Comparison of ENCODE assay signal across 12 cellular contexts in the genomic region with DNA sequence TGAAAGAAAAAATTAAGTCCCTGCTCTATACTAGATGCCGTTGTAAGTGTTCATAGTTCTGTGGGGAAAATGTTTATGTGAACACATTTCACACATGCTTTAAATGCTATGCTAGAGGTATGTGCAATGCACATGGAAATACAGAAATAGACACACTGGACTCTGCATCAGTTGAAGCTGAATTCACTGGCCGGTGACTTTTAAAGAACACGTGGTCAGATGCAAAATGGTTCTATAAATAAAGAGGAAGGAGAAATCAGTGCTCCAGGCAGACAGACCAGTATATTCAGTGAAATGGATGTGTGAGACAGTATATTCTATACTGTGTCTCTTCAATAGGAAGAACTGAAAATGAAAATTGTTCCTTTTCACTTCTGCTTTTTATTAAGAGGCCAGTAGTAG. TPM values are rescaled to one million over a fixed set of nuclear protein-coding genes. Genes with fewer than 3 reads are reported as not detected.
DNase-seq lines count a peak whose midpoint lies in the region; ATAC-seq, FAIRE-seq and TF ChIP-seq lines count a peak whose summit lies in the region.
"Had no signal": no experiment of that assay in that cellular context is flagged by ENCODE, and none has a peak within 500 bp of the region (broad histone marks: within the 10 kb centered on the region; RNA-seq: fewer than 3 reads in every experiment).

No MANE protein-coding gene starts in this region.

- no peak overlapping the region for H3K27ac ChIP-seq in tibial nerve
- no peak overlapping the region for H3K27ac ChIP-seq in right cardiac atrium (ENCODE audit: low read length)
- H3K27ac ChIP-seq: neural progenitor cell had no signal

- 24 to 35% methylated on average over 3 of the region's 3 CpGs for WGBS in tibial nerve, 2 donors
- 37% methylated on average over 3 of the region's 3 CpGs for WGBS in right cardiac atrium

- H3K27ac Mint-ChIP-seq in T-helper 17 cell: no peak overlapping the region
- H3K27ac Mint-ChIP-seq: neural progenitor cell had no signal

- TF ChIP-seq POLR2A in GM12891 (IDR thresholded peaks at IDR 0.05; ENCODE audit: low read depth, low read length) (no peak), tibial nerve (IDR thresholded peaks at IDR 0.05) (no peak)

- no peaks in the 10 kb centered on the region for H3K36me3 Mint-ChIP-seq in T-helper 17 cell (ENCODE audit: low read depth)
- H3K36me3 Mint-ChIP-seq: neural progenitor cell had no signal

- no peaks in the 10 kb centered on the region for H3K27me3 Mint-ChIP-seq in T-helper 17 cell

- no peaks in the 10 kb centered on the region for H3K36me3 ChIP-seq in tibial nerve
- H3K36me3 ChIP-seq: neural progenitor cell had no signal

- H3K27me3 ChIP-seq in tibial nerve (no peaks in the 10 kb centered on the region), right cardiac atrium (ENCODE audit: control insufficient read depth, insufficient read depth) (no peaks in the 10 kb centered on the region)
- H3K27me3 ChIP-seq: neural progenitor cell had no signal

- no peak for TF ChIP-seq EP300 in tibial nerve (IDR thresholded peaks at IDR 0.05)

- H3K4me1 ChIP-seq in tibial nerve (peaks cover 0 to 12% (median 0%) of the 10 kb centered on the region in 4 donors), right cardiac atrium (ENCODE audit: control insufficient read depth, insufficient read depth, low read length) (no peaks in the 10 kb centered on the region)
- H3K4me1 ChIP-seq: neural progenitor cell had no signal

- H3K4me3 ChIP-seq in tibial nerve: no peak overlapping the region
- no peak overlapping the region for H3K4me3 ChIP-seq in right cardiac atrium (ENCODE audit: low read length)
- H3K4me3 ChIP-seq: neural progenitor cell had no signal

- peak; percentile 99 for ATAC-seq in GM21381 (IDR thresholded peaks at IDR 0.05; ENCODE audit: unreplicated experiment)
- ATAC-seq in HG03097 (IDR thresholded peaks at IDR 0.05; ENCODE audit: low FRiP score, unreplicated experiment): peak; percentile 96
- ATAC-seq in T-helper 17 cell: peak; percentile 25
- ATAC-seq in right cardiac atrium: no peak

- H3K4me1 Mint-ChIP-seq in T-helper 17 cell: no peaks in the 10 kb centered on the region
- H3K4me1 Mint-ChIP-seq: neural progenitor cell had no signal

- no peak for DNase-seq in GM12891 (ENCODE audit: insufficient read length, low spot score)
- DNase-seq in T-helper 17 cell: no peak
- DNase-seq in NCI-H2107 (lab: John Stamatoyannopoulos, UW): no peak
- no peak for DNase-seq in amniotic stem cell (lab: John Stamatoyannopoulos, UW)
- no peak for DNase-seq in tibial nerve (ENCODE audit: low spot score in 2 of 2)
- no peak for DNase-seq in right cardiac atrium
- DNase-seq: C1 segment of cervical spinal cord, SHP77 treated with DMSO at 0.1 percent for 48 hours had no signal

- no peak overlapping the region for H3K4me3 Mint-ChIP-seq in T-helper 17 cell
- H3K4me3 Mint-ChIP-seq: neural progenitor cell had no signal

- no peak for TF ChIP-seq CTCF in tibial nerve (IDR thresholded peaks at IDR 0.05)

- intact Hi-C loops in right cardiac atrium (cut with DNase I): no loop called here

- FAIRE-seq in GM12891 (lab: Jason Lieb, UNC): no peak

- H3K9me3 ChIP-seq in T-helper 17 cell (ENCODE audit: control insufficient read depth, low read length, poor library complexity, severe bottlenecking) (no peaks in the 10 kb centered on the region), tibial nerve (no peaks in the 10 kb centered on the region), right cardiac atrium (ENCODE audit: control insufficient read depth, low read length) (no peaks in the 10 kb centered on the region)

TF ChIP-seq in GM12891, 5 proteins besides CTCF, POLR2A, EP300 and RAD21:
- TF ChIP-seq SPI1 (IDR thresholded peaks at IDR 0.05; ENCODE audit: low read depth, low read length): peak; percentile 92
- TF ChIP-seq POU2F2 (IDR thresholded peaks at IDR 0.05; ENCODE audit: low read depth, low read length): no peak

RNA-seq across cellular contexts. Expression of a gene that starts 29.9 kb away (rescaled TPM):
- polyA plus RNA-seq in GM12891 (2012; ENCODE audit: low read depth, missing spikeins): not detected
- total RNA-seq in T-helper 17 cell (under 1 TPM in 1 of 2 donors, not detected in 1; 0.83 TPM), tibial nerve (1 to 10 TPM; 1.3 to 2.4 (median 1.8) TPM), right cardiac atrium (under 1 TPM; 0.18 to 0.36 (median 0.23) TPM)
- polyA plus RNA-seq in right cardiac atrium: 0.20 TPM
- total RNA-seq: M059J had no signal

Comparison
In these comparisons a context has a peak if more than half of its experiments do, and no peak if none do; other contexts are left out.
1. ATAC-seq: peak in GM21381 (single experiment), HG03097 (single experiment) and T-helper 17 cell (single experiment); none in right cardiac atrium (0 of 2).